8 cellular contexts compared by ENCODE assay signal in the genomic region with DNA sequence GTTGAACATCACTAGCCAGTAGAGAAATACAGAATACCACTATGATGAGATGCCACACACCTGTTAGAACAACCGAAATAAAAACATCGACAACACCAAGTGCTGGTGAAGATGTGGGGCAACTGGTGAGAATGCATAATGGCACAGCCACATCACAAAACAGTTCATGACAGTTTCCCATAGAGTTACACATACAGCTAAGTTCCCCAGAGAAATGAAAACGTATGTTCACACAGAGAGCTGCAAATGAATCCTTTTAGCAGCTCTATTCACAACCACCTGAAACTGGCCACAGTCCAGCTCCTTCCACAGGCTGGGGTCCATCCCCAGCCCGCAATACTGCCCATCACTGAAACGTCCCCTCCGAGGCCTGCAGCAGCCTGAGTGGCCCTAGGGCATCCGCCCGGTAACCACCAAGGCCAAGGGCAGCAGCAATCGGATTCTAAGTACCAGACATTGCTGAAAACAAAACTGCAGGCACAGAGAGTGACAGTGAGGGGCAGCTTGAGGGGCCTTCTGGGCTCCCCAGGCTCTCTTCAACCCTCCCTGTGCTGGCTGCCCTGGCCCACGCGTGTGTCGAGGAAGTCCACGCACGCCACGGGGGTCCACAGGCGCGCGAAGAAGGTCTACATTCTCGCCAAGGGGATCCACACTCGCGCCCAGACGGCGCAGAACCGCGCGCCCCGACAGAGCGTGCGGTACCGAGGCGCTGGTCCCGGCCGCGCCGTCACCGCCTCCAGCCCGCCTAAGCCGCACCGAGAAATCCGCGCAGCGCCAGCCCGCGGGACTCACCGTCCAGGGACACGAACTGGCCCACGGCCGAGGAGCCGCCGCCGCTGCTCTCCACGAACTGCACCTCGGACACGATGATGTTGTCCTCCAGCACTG. TPM values are rescaled to one million over a fixed set of nuclear protein-coding genes. Genes with fewer than 3 reads are reported as not detected.
DNase-seq lines count a peak whose midpoint lies in the region; ATAC-seq and TF ChIP-seq lines count a peak whose summit lies in the region.

No MANE protein-coding gene starts in this region.

- H3K4me1 ChIP-seq in CD8-positive, alpha-beta T cell (ENCODE audit: insufficient read depth, low read length) = peaks cover 22% of the 10 kb centered on the region
- H3K4me1 ChIP-seq in fibroblast of lung (ENCODE audit: control insufficient read depth, extremely low read depth, insufficient read depth, low read length) (peaks cover 2% of the 10 kb centered on the region), parathyroid adenoma (peaks cover 5% of the 10 kb centered on the region)

- peak overlapping the region; percentile 84 for H3K27ac Mint-ChIP-seq in CD8-positive, alpha-beta T cell

- no peaks in the 10 kb centered on the region for H3K9me3 ChIP-seq in CD8-positive, alpha-beta T cell (ENCODE audit: low read length)
- H3K9me3 ChIP-seq in fibroblast of lung (ENCODE audit: control insufficient read depth, insufficient read depth, low read depth, low read length) = no peaks in the 10 kb centered on the region
- no peaks in the 10 kb centered on the region for H3K9me3 ChIP-seq in parathyroid adenoma (ENCODE audit: control insufficient read depth, low read length)

- H3K79me2 ChIP-seq in fibroblast of lung (ENCODE audit: control insufficient read depth, insufficient read depth, low read length) (peaks cover 18% of the 10 kb centered on the region), parathyroid adenoma (peaks cover 46% of the 10 kb centered on the region)

- H3K4me3 Mint-ChIP-seq in CD8-positive, alpha-beta T cell = peak overlapping the region; percentile 85

- no peaks in the 10 kb centered on the region for H3K27me3 Mint-ChIP-seq in CD8-positive, alpha-beta T cell (ENCODE audit: low read depth)

- POLR2A ChIA-PET in CD8-positive, alpha-beta T cell (lab: Charles Lee) = interaction anchor here (1.5 to 2.0 kb wide), 3 partner anchors 15 to 51 kb away, joined by 4 to 38 read pairs (median 22); partner anchors contain the start of genes BTBD6 and PACS2

- no peaks in the 10 kb centered on the region for H3K9me3 Mint-ChIP-seq in CD8-positive, alpha-beta T cell

- intact Hi-C loops in CD8-positive, alpha-beta T cell (cut with DNase I, micrococcal nuclease) = loop anchor here in 1 of 2 experiments (10.0 kb wide), 3 partner anchors 315 to 545 kb away; partner anchors contain the start of genes CLBA1 and SIVA1

- H3K4me1 Mint-ChIP-seq in CD8-positive, alpha-beta T cell (ENCODE audit: low read depth) = peaks cover 33% of the 10 kb centered on the region

- H4K20me1 ChIP-seq in fibroblast of lung (ENCODE audit: control insufficient read depth, extremely low read depth, insufficient read depth, low read length) = no peaks in the 10 kb centered on the region

- CTCF ChIA-PET in CD8-positive, alpha-beta T cell (lab: Charles Lee) = interaction anchor here (1.9 kb wide), 1 partner anchor 190 kb away, joined by 5 read pairs; no protein-coding TSS in a partner anchor

- H3K36me3 Mint-ChIP-seq in CD8-positive, alpha-beta T cell = peaks cover 3% of the 10 kb centered on the region

- H3K9ac ChIP-seq in fibroblast of lung (ENCODE audit: insufficient read depth, low read length) (peak overlapping the region; percentile 96), parathyroid adenoma (peak overlapping the region; percentile 42)

- no peaks in the 10 kb centered on the region for H3K27me3 ChIP-seq in CD8-positive, alpha-beta T cell (ENCODE audit: insufficient read depth, low read length)
- H3K27me3 ChIP-seq in fibroblast of lung (ENCODE audit: control insufficient read depth, insufficient read depth, low read length) (no peaks in the 10 kb centered on the region), parathyroid adenoma (ENCODE audit: control insufficient read depth, insufficient read depth, low read length) (no peaks in the 10 kb centered on the region)

- H3K4me2 ChIP-seq in fibroblast of lung (ENCODE audit: extremely low read depth, insufficient read depth, low read length) (peak overlapping the region; percentile 94), parathyroid adenoma (ENCODE audit: low read length) (peak overlapping the region; percentile 90)

- peak overlapping the region; percentile 94 for H2AFZ ChIP-seq in fibroblast of lung (ENCODE audit: low read length)
- H2AFZ ChIP-seq in parathyroid adenoma = peak overlapping the region; percentile 92

- H3K27ac ChIP-seq in CD8-positive, alpha-beta T cell (ENCODE audit: low read depth, low read length) = peak overlapping the region; percentile 86
- H3K27ac ChIP-seq in fibroblast of lung (ENCODE audit: insufficient read depth, low read length) (peak overlapping the region; percentile 88), parathyroid adenoma (peak overlapping the region; percentile 66)

- peak overlapping the region; percentile 97 for H3K4me3 ChIP-seq in CD8-positive, alpha-beta T cell (ENCODE audit: low read depth, low read length)
- H3K4me3 ChIP-seq in fibroblast of lung (replicated peaks in 1 of 4; ENCODE audit: control extremely low read depth in 1 of 4, insufficient read depth in 1 of 4, low read depth in 3 of 4, low read length in 4 of 4) = peak overlapping the region; percentile 49 to 87 (median 78)
- peak overlapping the region; percentile 80 for H3K4me3 ChIP-seq in parathyroid adenoma (ENCODE audit: low read depth, low read length)

- H3K36me3 ChIP-seq in CD8-positive, alpha-beta T cell (ENCODE audit: insufficient read depth, low read length) = no peaks in the 10 kb centered on the region
- no peaks in the 10 kb centered on the region for H3K36me3 ChIP-seq in fibroblast of lung (ENCODE audit: control insufficient read depth, insufficient read depth, low read length)
- no peaks in the 10 kb centered on the region for H3K36me3 ChIP-seq in parathyroid adenoma (ENCODE audit: control insufficient read depth, insufficient read depth, low read length)

- ATAC-seq in CD8-positive, alpha-beta T cell = no peak
- ATAC-seq in GM19455 (IDR thresholded peaks at IDR 0.05; ENCODE audit: unreplicated experiment) (peak; percentile 18), HG03460 (IDR thresholded peaks at IDR 0.05; ENCODE audit: unreplicated experiment) (peak; percentile 15)

- TF ChIP-seq CTCF in CD8-positive, alpha-beta T cell (IDR thresholded peaks at IDR 0.05) = no peak
- no peak for TF ChIP-seq CTCF in fibroblast of lung (conservative IDR thresholded peaks at IDR 0.05 in 1 of 2, IDR thresholded peaks at IDR 0.05 in 1 of 2; ENCODE audit: low read depth in 1 of 2, low read length in 2 of 2)
- no peak for TF ChIP-seq CTCF in parathyroid adenoma (IDR thresholded peaks at IDR 0.05)

- peak in 2 of 7 experiments; percentile 20 to 22 for DNase-seq in CD8-positive, alpha-beta T cell
- DNase-seq in activated CD4-positive, alpha-beta T cell treated with anti-CD3 and anti-CD28 coated beads, Interleukin-2, amount 50 U/mL, for 48 hours = peak; percentile 33 to 41
- peak in 1 of 2 donors; percentile 8 for DNase-seq in fibroblast of lung (ENCODE audit: low read depth in 2 of 2)
- DNase-seq in T1000 (lab: John Stamatoyannopoulos, UW) = no peak
- no peak for DNase-seq in NCI-H2081 (lab: John Stamatoyannopoulos, UW)

RNA-seq across cellular contexts. Expression of gene BRF1, which starts 0.9 kb away (rescaled TPM):
- total RNA-seq in CD8-positive, alpha-beta T cell = 10 to 100 TPM; 60.0 to 61.2 TPM
- total RNA-seq in fibroblast of lung = 26.5 and 33.4 TPM in 2 replicates
- polyA plus RNA-seq in fibroblast of lung = 7.4 and 8.4 TPM in 2 replicates
- 17.0 and 17.3 TPM in 2 replicates for polyA plus RNA-seq in fibroblast of lung (2012)
- polyA minus RNA-seq in fibroblast of lung (ENCODE audit: low replicate concordance) = 29.3 and 37.6 TPM in 2 replicates

RNA-seq across cellular contexts. Expression of gene PACS2, which starts 14.7 kb away (rescaled TPM):
- 10 to 100 TPM; 46.5 to 56.1 TPM for total RNA-seq in CD8-positive, alpha-beta T cell
- total RNA-seq in fibroblast of lung = 36.2 and 52.5 TPM in 2 replicates
- polyA plus RNA-seq in fibroblast of lung = 20.3 and 23.2 TPM in 2 replicates
- 29.4 and 34.6 TPM in 2 replicates for polyA plus RNA-seq in fibroblast of lung (2012)
- 34.9 and 40.3 TPM in 2 replicates for polyA minus RNA-seq in fibroblast of lung (ENCODE audit: low replicate concordance)

RNA-seq across cellular contexts. Expression of gene BTBD6, which starts 51.6 kb away (rescaled TPM):
- 10 to 100 TPM; 34.1 to 34.4 TPM for total RNA-seq in CD8-positive, alpha-beta T cell
- total RNA-seq in fibroblast of lung = 39.5 and 49.9 TPM in 2 replicates
- polyA plus RNA-seq in fibroblast of lung = 31.9 and 44.9 TPM in 2 replicates
- polyA plus RNA-seq in fibroblast of lung (2012) = 36.5 and 52.3 TPM in 2 replicates
- 47.0 and 59.8 TPM in 2 replicates for polyA minus RNA-seq in fibroblast of lung (ENCODE audit: low replicate concordance)

Comparison
In these comparisons a context has a peak if more than half of its experiments do, and no peak if none do; other contexts are left out.
1. DNase-seq: peak in activated CD4-positive, alpha-beta T cell treated with anti-CD3 and anti-CD28 coated beads, Interleukin-2, amount 50 U/mL, for 48 hours (2 of 2); none in T1000 (single experiment) and NCI-H2081 (0 of 2).
2. Peak in every context shown above with its lines, with median percentiles within 50 percentile points of each other: H3K27ac ChIP-seq and H3K4me3 ChIP-seq.